Comparison of ENCODE assay signal across 18 cellular contexts in genomic region chr2:224556381-224556780, GRCh38.
"Had no signal": no experiment of that assay in that cellular context is flagged by ENCODE, and none has a peak within 500 bp of the region (broad histone marks: within the 10 kb centered on the region; RNA-seq: fewer than 3 reads in every experiment).

No MANE protein-coding gene starts in this region.

- H3K4me3 Mint-ChIP-seq: brain; central memory CD8-positive, alpha-beta T cell; effector memory CD8-positive, alpha-beta T cell; naive thymus-derived CD8-positive, alpha-beta T cell; T-helper 1 cell treated with Interleukin-12 subunit alpha and Interleukin-12 subunit beta and Interleukin-4 antibody, amounts not matched to agents 30 μg/mL and 1 μg/mL, for 36 hours had no signal

- H3K27me3 ChIP-seq: heart left ventricle, neutrophil, right atrium auricular region, upper lobe of left lung had no signal

- H3K27me3 Mint-ChIP-seq: brain; central memory CD8-positive, alpha-beta T cell; effector memory CD8-positive, alpha-beta T cell; naive thymus-derived CD8-positive, alpha-beta T cell had no signal

- H3K27ac Mint-ChIP-seq: activated T-cell treated with anti-CD3 and anti-CD28 coated beads, Interleukin-2, amount 50 U/mL, for 72 hours; effector memory CD8-positive, alpha-beta T cell; T-helper 1 cell treated with Interleukin-12 subunit alpha and Interleukin-12 subunit beta and Interleukin-4 antibody, amounts not matched to agents 30 μg/mL and 1 μg/mL, for 36 hours had no signal

- H3K27ac ChIP-seq: heart left ventricle, neutrophil, right atrium auricular region, upper lobe of left lung had no signal

- ATAC-seq: activated T-cell treated with anti-CD3 and anti-CD28 coated beads, Interleukin-2, amount 50 U/mL, for 72 hours; effector memory CD8-positive, alpha-beta T cell; heart left ventricle; left lobe of liver; mucosa of descending colon; naive thymus-derived CD8-positive, alpha-beta T cell had no signal

- H3K4me3 ChIP-seq: heart left ventricle, mucosa of descending colon, right atrium auricular region, upper lobe of left lung had no signal

- H3K9me3 Mint-ChIP-seq: activated T-cell treated with anti-CD3 and anti-CD28 coated beads, Interleukin-2, amount 50 U/mL, for 72 hours; brain; central memory CD8-positive, alpha-beta T cell; effector memory CD8-positive, alpha-beta T cell; naive thymus-derived CD8-positive, alpha-beta T cell; T-helper 1 cell treated with Interleukin-12 subunit alpha and Interleukin-12 subunit beta and Interleukin-4 antibody, amounts not matched to agents 30 μg/mL and 1 μg/mL, for 36 hours had no signal

- DNase-seq: activated naive CD4-positive, alpha-beta T cell; activated T-cell treated with anti-CD3 and anti-CD28 coated beads, Interleukin-2, amount 50 U/mL, for 72 hours; cortex of kidney; effector memory CD8-positive, alpha-beta T cell; erythroblast; heart left ventricle; mammary epithelial cell; mucosa of descending colon; naive thymus-derived CD8-positive, alpha-beta T cell; small intestine; substantia nigra; upper lobe of left lung had no signal

- H3K9me3 ChIP-seq: heart left ventricle, mucosa of descending colon, neutrophil, right atrium auricular region, upper lobe of left lung had no signal
